12 cellular contexts compared by ENCODE assay signal in genomic region chr1:234621657-234622335, GRCh38. TPM values are rescaled to one million over a fixed set of nuclear protein-coding genes. Genes with fewer than 3 reads are reported as not detected.
DNase-seq lines count a peak whose midpoint lies in the region; ATAC-seq and TF ChIP-seq lines count a peak whose summit lies in the region.
"Had no signal": no experiment of that assay in that cellular context is flagged by ENCODE, and none has a peak within 500 bp of the region (broad histone marks: within the 10 kb centered on the region; RNA-seq: fewer than 3 reads in every experiment).

No MANE protein-coding gene starts in this region.

- CTCF ChIA-PET in Calu3 (lab: Charles Lee), result interaction anchor here (0.6 to 1.6 kb wide), 9 partner anchors 8 to 475 kb away, joined by 3 to 17 read pairs (median 4); no protein-coding TSS in a partner anchor
- CTCF ChIA-PET in mammary epithelial cell (lab: Charles Lee; ENCODE audit: low non-redundant PET), result no interaction called here

- no peaks in the 10 kb centered on the region for H3K27me3 Mint-ChIP-seq in Calu3 (ENCODE audit: unreplicated experiment)
- H3K27me3 Mint-ChIP-seq in osteocyte (ENCODE audit: unreplicated experiment), result no peaks in the 10 kb centered on the region
- H3K27me3 Mint-ChIP-seq: dendritic cell treated with granulocyte-macrophage colony-stimulating factor and Interleukin-4, amounts not matched to agents 40 ng/mL and 50 ng/mL, for 4 days had no signal

- H3K4me3 ChIP-seq in mammary epithelial cell (replicated peaks in 1 of 3; ENCODE audit: insufficient read depth in 1 of 3, low read depth in 2 of 3, low read length in 3 of 3) (no peak overlapping the region), gastroesophageal sphincter (no peak overlapping the region)

- WGBS in mammary epithelial cell (ENCODE audit: low coverage, missing lambda C conversion rate), result 61% methylated on average over 4 of the region's 7 CpGs
- WGBS in gastroesophageal sphincter (ENCODE audit: low coverage in 1 of 2), 2 donors, result 0 to 46% methylated on average over 4 to 7 of the region's 7 CpGs

- H3K4me1 Mint-ChIP-seq in Calu3 (ENCODE audit: low read depth, unreplicated experiment) (peaks cover 75% of the 10 kb centered on the region), osteocyte (ENCODE audit: unreplicated experiment) (peaks cover 66% of the 10 kb centered on the region)

- in situ Hi-C loops in mammary epithelial cell (cut with MboI; ENCODE audit: low sequenced_read_pairs in 2 of 2), result loop anchor here in 1 of 2 donors (25.0 kb wide), 1 partner anchor 241 kb away; no protein-coding TSS in a partner anchor

- no peaks in the 10 kb centered on the region for H3K79me2 ChIP-seq in mammary epithelial cell (ENCODE audit: insufficient read depth, low read length)

- intact Hi-C loops in Calu3 (cut with micrococcal nuclease; ENCODE audit: unreplicated experiment), result no loop called here
- intact Hi-C loops in mammary epithelial cell (cut with micrococcal nuclease), result no loop called here

- no peak for TF ChIP-seq POLR2A in gastroesophageal sphincter (IDR thresholded peaks at IDR 0.05)

- H3K4me1 ChIP-seq in mammary epithelial cell (ENCODE audit: insufficient read depth, low read length) (peaks cover 46% of the 10 kb centered on the region), gastroesophageal sphincter (peaks cover 2 to 29% (median 12%) of the 10 kb centered on the region in 3 donors)

- dilution Hi-C loops in mammary epithelial cell (cut with HindIII; ENCODE audit: low sequenced_read_pairs), result no loop called here

- H3K9me3 ChIP-seq in mammary epithelial cell (replicated peaks; ENCODE audit: insufficient read depth, low read length) (no peaks in the 10 kb centered on the region), gastroesophageal sphincter (no peaks in the 10 kb centered on the region)

- H3K27ac ChIP-seq in mammary epithelial cell (ENCODE audit: insufficient read depth, low read depth, low read length) (peak overlapping the region; percentile 42), gastroesophageal sphincter (no peak overlapping the region)

- H3K4me3 Mint-ChIP-seq in Calu3 (ENCODE audit: low read depth, unreplicated experiment), result no peak overlapping the region
- peak overlapping the region; percentile 30 for H3K4me3 Mint-ChIP-seq in osteocyte (ENCODE audit: unreplicated experiment)
- H3K4me3 Mint-ChIP-seq: dendritic cell treated with granulocyte-macrophage colony-stimulating factor and Interleukin-4, amounts not matched to agents 40 ng/mL and 50 ng/mL, for 4 days; H9 had no signal

- ATAC-seq in gastroesophageal sphincter, result no peak

- peak overlapping the region; percentile 54 for H2AFZ ChIP-seq in mammary epithelial cell (ENCODE audit: low read depth, low read length)

- DNase-seq in Calu3 (no peak), NCI-H2171 treated with DMSO at 0.1 percent for 48 hours (lab: John Stamatoyannopoulos, UW) (peak; percentile 87), mammary epithelial cell (peak; percentile 55), osteocyte (ENCODE audit: extremely low spot score, unreplicated experiment) (peak; percentile 91), NOMO-1 (lab: John Stamatoyannopoulos, UW; ENCODE audit: unreplicated experiment in 2 of 2) (no peak), iPS-NIHi11 (ENCODE audit: low spot score) (no peak)
- no peak for DNase-seq in activated CD4-positive, CD25-positive, alpha-beta regulatory T cell (lab: John Stamatoyannopoulos, UW)
- DNase-seq: activated T-cell treated with anti-CD3 and anti-CD28 coated beads, Interleukin-2, amount 50 U/mL, for 48 hours; H9; head of caudate nucleus had no signal

- TF ChIP-seq EP300 in gastroesophageal sphincter (IDR thresholded peaks at IDR 0.05), result no peak

- no peaks in the 10 kb centered on the region for H3K36me3 ChIP-seq in mammary epithelial cell (ENCODE audit: insufficient read depth, low read length)
- no peaks in the 10 kb centered on the region for H3K36me3 ChIP-seq in gastroesophageal sphincter

- no peak overlapping the region for H3K4me2 ChIP-seq in mammary epithelial cell (ENCODE audit: insufficient read depth, low read depth, low read length)

- H3K27me3 ChIP-seq in mammary epithelial cell (ENCODE audit: insufficient read depth, low read length), result no peaks in the 10 kb centered on the region
- H3K27me3 ChIP-seq in gastroesophageal sphincter, result no peaks in the 10 kb centered on the region

- no peaks in the 10 kb centered on the region for H4K20me1 ChIP-seq in mammary epithelial cell (ENCODE audit: insufficient read depth, low read length)

- BruUV-seq in Calu3 (replicated peaks; lab: Mats Ljungman, UMichigan) (no TSS peak), mammary epithelial cell (replicated peaks; lab: Mats Ljungman, UMichigan) (no TSS peak)

- H3K27ac Mint-ChIP-seq in Calu3 (ENCODE audit: unreplicated experiment) (peak overlapping the region; percentile 81), osteocyte (ENCODE audit: unreplicated experiment) (peak overlapping the region; percentile 96)
- H3K27ac Mint-ChIP-seq: dendritic cell treated with granulocyte-macrophage colony-stimulating factor and Interleukin-4, amounts not matched to agents 40 ng/mL and 50 ng/mL, for 4 days had no signal

- TF ChIP-seq CTCF in Calu3 (IDR thresholded peaks at IDR 0.05; ENCODE audit: unreplicated experiment) (no peak), mammary epithelial cell (conservative IDR thresholded peaks at IDR 0.05 in 1 of 2, IDR thresholded peaks at IDR 0.05 in 1 of 2; ENCODE audit: extremely low read depth in 1 of 2, insufficient read depth in 1 of 2, low read depth in 1 of 2, low read length in 2 of 2) (no peak), osteocyte (IDR thresholded peaks at IDR 0.05) (no peak), gastroesophageal sphincter (IDR thresholded peaks at IDR 0.05) (no peak)

- H3K9ac ChIP-seq in mammary epithelial cell (ENCODE audit: insufficient read depth, low read length), result no peak overlapping the region

- peaks cover 14% of the 10 kb centered on the region for H3K36me3 Mint-ChIP-seq in Calu3 (ENCODE audit: insufficient read depth, unreplicated experiment)
- no peaks in the 10 kb centered on the region for H3K36me3 Mint-ChIP-seq in osteocyte (ENCODE audit: unreplicated experiment)

- H3K9me3 Mint-ChIP-seq in Calu3 (ENCODE audit: low read depth, unreplicated experiment) (no peaks in the 10 kb centered on the region), osteocyte (ENCODE audit: unreplicated experiment) (no peaks in the 10 kb centered on the region)
- H3K9me3 Mint-ChIP-seq: dendritic cell treated with granulocyte-macrophage colony-stimulating factor and Interleukin-4, amounts not matched to agents 40 ng/mL and 50 ng/mL, for 4 days; H9 had no signal

RNA-seq across cellular contexts. Expression of gene IRF2BP2, which starts 11.8 kb away (rescaled TPM):
- 192 and 196 TPM in 2 replicates for total RNA-seq in Calu3 (2022)
- total RNA-seq in mammary epithelial cell, result 100 to 1,000 TPM in 1 of 2 donors, 10 to 100 TPM in 1; 75.3 to 109 TPM
- polyA plus RNA-seq in mammary epithelial cell, result 63.4 TPM
- polyA minus RNA-seq in mammary epithelial cell, result 33.1 TPM
- total RNA-seq in osteocyte, result 154 and 170 TPM in 2 replicates
- total RNA-seq in gastroesophageal sphincter, result 100 to 1,000 TPM in 3 of 4 donors, 10 to 100 TPM in 1; 70.1 to 107 (median 104) TPM

Comparison
In these comparisons a context has a peak if more than half of its experiments do, and no peak if none do; other contexts are left out.
1. DNase-seq: peak in NCI-H2171 treated with DMSO at 0.1 percent for 48 hours (single experiment), mammary epithelial cell (single experiment) and osteocyte (single experiment); none in Calu3 (single experiment), activated CD4-positive, CD25-positive, alpha-beta regulatory T cell (0 of 4), NOMO-1 (0 of 2) and iPS-NIHi11 (single experiment).